In genomic region chrX:136906921-136907510, GRCh38 we compare ENCODE assay signal across 1 cellular context.
TF ChIP-seq lines count a peak whose summit lies in the region.

No MANE protein-coding gene starts in this region.

TF ChIP-seq in K562, 482 proteins besides CTCF, POLR2A, EP300 and RAD21 (continued from another document):
- TF ChIP-seq UBTF (IDR thresholded peaks at IDR 0.05; ENCODE audit: borderline replicate concordance in 1 of 2, low read depth in 2 of 2, low read length in 2 of 2) (no peak), U2AF2 (optimal IDR thresholded peaks at IDR 0.05; ENCODE audit: low read depth, low read length) (no peak), ARID1B (IDR thresholded peaks at IDR 0.05) (no peak), BACH1 (tag; IDR thresholded peaks at IDR 0.05) (no peak), RFX7 (CRISPR knock-in tag; IDR thresholded peaks at IDR 0.05) (no peak), ZFPM2 (CRISPR knock-in tag; IDR thresholded peaks at IDR 0.05) (no peak), FOXP4 (CRISPR knock-in tag; IDR thresholded peaks at IDR 0.05; ENCODE audit: borderline replicate concordance) (no peak), BCL6 (CRISPR knock-in tag; IDR thresholded peaks at IDR 0.05) (no peak), FOXA1 (IDR thresholded peaks at IDR 0.05; ENCODE audit: borderline replicate concordance) (no peak), U2AF1 (optimal IDR thresholded peaks at IDR 0.05; ENCODE audit: low read depth, low read length) (no peak)
TF ChIP-seq in K562: peak in this region for 0.
